ENCODE assay signal across 1 cellular context in genomic region chr2:219218279-219219112, GRCh38.
TF ChIP-seq lines count a peak whose summit lies in the region.

TSS of gene ABCB6 (minus strand) at chr2:219218958. CDS start at chr2:219218673, 285 bp downstream.

TF ChIP-seq in SK-N-SH treated with all-trans-retinoic acid at 6 μM for 48 hours, 23 proteins besides CTCF, POLR2A, EP300 and RAD21 (continued from another document):
- TF ChIP-seq TSHZ2 (CRISPR knock-in tag; IDR thresholded peaks at IDR 0.05) (no peak), BACH2 (CRISPR knock-in tag; IDR thresholded peaks at IDR 0.05; ENCODE audit: borderline replicate concordance) (no peak), ESRRG (CRISPR knock-in tag; IDR thresholded peaks at IDR 0.05) (no peak)
